9 cellular contexts compared by ENCODE assay signal in genomic region chr12:110546339-110546738, GRCh38. TPM values are rescaled to one million over a fixed set of nuclear protein-coding genes. Genes with fewer than 3 reads are reported as not detected.
DNase-seq lines count a peak whose midpoint lies in the region; ATAC-seq and TF ChIP-seq lines count a peak whose summit lies in the region.
"Had no signal": no experiment of that assay in that cellular context is flagged by ENCODE, and none has a peak within 500 bp of the region (broad histone marks: within the 10 kb centered on the region; RNA-seq: fewer than 3 reads in every experiment).

No MANE protein-coding gene starts in this region.

- no peaks in the 10 kb centered on the region for H3K9me3 Mint-ChIP-seq in activated CD4-positive, alpha-beta T cell treated with anti-CD3 and anti-CD28 coated beads for 36 hours (ENCODE audit: low read depth)
- no peaks in the 10 kb centered on the region for H3K9me3 Mint-ChIP-seq in stimulated activated naive B cell treated with anti-CD40 and anti-IgM and Interleukin-4, amounts not matched to agents 10 μg/mL and 1 μg/mL and 100 μg/mL, for 72 hours

- no peak for TF ChIP-seq CTCF in fibroblast of villous mesenchyme (IDR thresholded peaks at IDR 0.05; ENCODE audit: insufficient read depth, low read depth, low read length)
- TF ChIP-seq CTCF in GM13976 (IDR thresholded peaks at IDR 0.05; ENCODE audit: borderline replicate concordance, control extremely low read depth, extremely low read depth, insufficient read depth, missing control alignments) = no peak

- POLR2A ChIA-PET in activated CD4-positive, alpha-beta T cell treated with anti-CD3 and anti-CD28 coated beads for 36 hours (lab: Charles Lee) = no interaction called here

- DNase-seq in activated CD4-positive, alpha-beta T cell treated with anti-CD3 and anti-CD28 coated beads for 36 hours = no peak
- no peak for DNase-seq in activated CD4-positive, alpha-beta T cell treated with anti-CD3 and anti-CD28 coated beads, Interleukin-2, amount 50 U/mL, for 48 hours
- DNase-seq in RPMI7951 (ENCODE audit: low read depth) = peak; percentile 86
- DNase-seq in fibroblast of villous mesenchyme (ENCODE audit: low read depth) = peak; percentile 95
- DNase-seq in stimulated activated naive B cell treated with anti-CD40 and anti-IgM and Interleukin-4, amounts not matched to agents 10 μg/mL and 1 μg/mL and 100 μg/mL, for 72 hours = no peak
- DNase-seq in NCI-H526 (lab: John Stamatoyannopoulos, UW) = no peak
- DNase-seq in GM13976 (ENCODE audit: low spot score) = no peak
- DNase-seq in foreskin melanocyte = no peak
- DNase-seq: NCI-H1436 treated with DMSO at 0.1 percent for 48 hours had no signal

- no peak overlapping the region for H3K4me3 ChIP-seq in fibroblast of villous mesenchyme (ENCODE audit: low read depth, low read length)

- CTCF ChIA-PET in activated CD4-positive, alpha-beta T cell treated with anti-CD3 and anti-CD28 coated beads for 36 hours (lab: Charles Lee) = interaction anchor here (11.6 kb wide), 1 partner anchor 56 kb away, joined by 202 read pairs; no protein-coding TSS in a partner anchor

- peaks cover 58% of the 10 kb centered on the region for H3K36me3 Mint-ChIP-seq in activated CD4-positive, alpha-beta T cell treated with anti-CD3 and anti-CD28 coated beads for 36 hours (ENCODE audit: low read depth)
- H3K36me3 Mint-ChIP-seq in stimulated activated naive B cell treated with anti-CD40 and anti-IgM and Interleukin-4, amounts not matched to agents 10 μg/mL and 1 μg/mL and 100 μg/mL, for 72 hours = peaks cover 35 to 56% of the 10 kb centered on the region in 2 donors

- ATAC-seq in activated CD4-positive, alpha-beta T cell treated with anti-CD3 and anti-CD28 coated beads for 36 hours = no peak
- no peak for ATAC-seq in stimulated activated naive B cell treated with anti-CD40 and anti-IgM and Interleukin-4, amounts not matched to agents 10 μg/mL and 1 μg/mL and 100 μg/mL, for 72 hours (replicated peaks)

- H3K4me3 Mint-ChIP-seq in activated CD4-positive, alpha-beta T cell treated with anti-CD3 and anti-CD28 coated beads for 36 hours = no peak overlapping the region
- H3K4me3 Mint-ChIP-seq in stimulated activated naive B cell treated with anti-CD40 and anti-IgM and Interleukin-4, amounts not matched to agents 10 μg/mL and 1 μg/mL and 100 μg/mL, for 72 hours = no peak overlapping the region

- no peaks in the 10 kb centered on the region for H3K27me3 Mint-ChIP-seq in activated CD4-positive, alpha-beta T cell treated with anti-CD3 and anti-CD28 coated beads for 36 hours
- H3K27me3 Mint-ChIP-seq in stimulated activated naive B cell treated with anti-CD40 and anti-IgM and Interleukin-4, amounts not matched to agents 10 μg/mL and 1 μg/mL and 100 μg/mL, for 72 hours = no peaks in the 10 kb centered on the region

- intact Hi-C loops in activated CD4-positive, alpha-beta T cell treated with anti-CD3 and anti-CD28 coated beads for 36 hours (cut with DNase I, micrococcal nuclease) = loop anchor here in 1 of 2 experiments (10.0 kb wide), 1 partner anchor 278 kb away; no protein-coding TSS in a partner anchor

- in situ Hi-C loops in GM13976 (cut with MboI; ENCODE audit: low sequenced_read_pairs, unreplicated experiment) = no loop called here

- peaks cover 47% of the 10 kb centered on the region for H3K4me1 Mint-ChIP-seq in activated CD4-positive, alpha-beta T cell treated with anti-CD3 and anti-CD28 coated beads for 36 hours
- H3K4me1 Mint-ChIP-seq in stimulated activated naive B cell treated with anti-CD40 and anti-IgM and Interleukin-4, amounts not matched to agents 10 μg/mL and 1 μg/mL and 100 μg/mL, for 72 hours = peaks cover 36 to 56% of the 10 kb centered on the region in 2 donors

- peak overlapping the region; percentile 3 for H3K27ac Mint-ChIP-seq in activated CD4-positive, alpha-beta T cell treated with anti-CD3 and anti-CD28 coated beads for 36 hours
- peak overlapping the region; percentile 42 for H3K27ac Mint-ChIP-seq in stimulated activated naive B cell treated with anti-CD40 and anti-IgM and Interleukin-4, amounts not matched to agents 10 μg/mL and 1 μg/mL and 100 μg/mL, for 72 hours

RNA-seq across cellular contexts. Expression of gene PPTC7, which starts 36.8 kb away (rescaled TPM):
- 10 to 100 TPM; 33.4 to 36.5 TPM for total RNA-seq in activated CD4-positive, alpha-beta T cell treated with anti-CD3 and anti-CD28 coated beads for 36 hours
- 1.8 and 3.0 TPM in 2 replicates for total RNA-seq in RPMI7951 (2014; rRNA removed; shearing (Covaris generic))
- 6.4 and 9.5 TPM in 2 replicates for total RNA-seq in fibroblast of villous mesenchyme

RNA-seq across cellular contexts. Expression of gene RAD9B, which starts 44.2 kb away (rescaled TPM):
- 1 to 10 TPM; 1.5 to 2.2 TPM for total RNA-seq in activated CD4-positive, alpha-beta T cell treated with anti-CD3 and anti-CD28 coated beads for 36 hours
- 0.39 and 0.60 TPM in 2 replicates for total RNA-seq in RPMI7951 (2014; rRNA removed; shearing (Covaris generic))
- 0.64 and 1.3 TPM in 2 replicates for total RNA-seq in fibroblast of villous mesenchyme

RNA-seq across cellular contexts. Expression of gene VPS29, which starts 44.4 kb away (rescaled TPM):
- total RNA-seq in activated CD4-positive, alpha-beta T cell treated with anti-CD3 and anti-CD28 coated beads for 36 hours = 100 to 1,000 TPM in 1 of 2 experiments, 10 to 100 TPM in 1; 84.4 to 103 TPM
- 91.6 and 106 TPM in 2 replicates for total RNA-seq in RPMI7951 (2014; rRNA removed; shearing (Covaris generic))
- total RNA-seq in fibroblast of villous mesenchyme = 88.3 and 93.7 TPM in 2 replicates

Comparison
In these comparisons a context has a peak if more than half of its experiments do, and no peak if none do; other contexts are left out.
1. DNase-seq: peak in RPMI7951 (single experiment) and fibroblast of villous mesenchyme (single experiment); none in activated CD4-positive, alpha-beta T cell treated with anti-CD3 and anti-CD28 coated beads for 36 hours (single experiment), activated CD4-positive, alpha-beta T cell treated with anti-CD3 and anti-CD28 coated beads, Interleukin-2, amount 50 U/mL, for 48 hours (0 of 2), stimulated activated naive B cell treated with anti-CD40 and anti-IgM and Interleukin-4, amounts not matched to agents 10 μg/mL and 1 μg/mL and 100 μg/mL, for 72 hours (single experiment), NCI-H526 (0 of 2), GM13976 (single experiment) and foreskin melanocyte (single experiment).